ENCODE assay signal across 8 cellular contexts in genomic region chr10:97320480-97321031, GRCh38. TPM values are rescaled to one million over a fixed set of nuclear protein-coding genes. Genes with fewer than 3 reads are reported as not detected.
DNase-seq lines count a peak whose midpoint lies in the region; ATAC-seq and TF ChIP-seq lines count a peak whose summit lies in the region.

No MANE protein-coding gene starts in this region.

- no peaks in the 10 kb centered on the region for H4K20me1 ChIP-seq in IMR-90 (ENCODE audit: insufficient read depth, low read length)

- H3K36me3 ChIP-seq in IMR-90 (ENCODE audit: control insufficient read depth, insufficient read depth, low read length) (no peaks in the 10 kb centered on the region), sigmoid colon (no peaks in the 10 kb centered on the region)

- TF ChIP-seq POLR2A in IMR-90 (IDR thresholded peaks at IDR 0.05; ENCODE audit: low read depth, low read length) (no peak), sigmoid colon (IDR thresholded peaks at IDR 0.05) (no peak)

- peak overlapping the region; percentile 37 to 39; a peak in 2 of 4 replicates for H4K8ac ChIP-seq in IMR-90 (ENCODE audit: low read depth in 2 of 2, low read length in 2 of 2)

- H3K14ac ChIP-seq in IMR-90 (replicated peaks; ENCODE audit: low read depth, low read length) = peak overlapping the region; percentile 55; the same call in 1 of the 2 replicates

- H3K9me3 Mint-ChIP-seq in activated T-cell treated with anti-CD3 and anti-CD28 coated beads, Interleukin-2, amount 50 U/mL, for 72 hours = no peaks in the 10 kb centered on the region

- H3K36me3 Mint-ChIP-seq in activated T-cell treated with anti-CD3 and anti-CD28 coated beads, Interleukin-2, amount 50 U/mL, for 72 hours (ENCODE audit: insufficient read depth in 2 of 2) = no peaks in the 10 kb centered on the region

- H4K5ac ChIP-seq in IMR-90 (ENCODE audit: low read depth, low read length) = no peak overlapping the region

- 13% methylated on average over 10 of the region's 24 CpGs; no CpG with 5 or more reads in 1 of the 2 experiments for WGBS in IMR-90 (ENCODE audit: extremely low coverage in 2 of 2, insufficient read length in 1 of 2), 2 experiments
- 19 to 26% methylated on average over 24 of the region's 24 CpGs for WGBS in sigmoid colon, 2 donors

- H2BK20ac ChIP-seq in IMR-90 (ENCODE audit: low read depth, low read length) = no peak overlapping the region

- peaks cover 7% of the 10 kb centered on the region for H3K27me3 Mint-ChIP-seq in activated T-cell treated with anti-CD3 and anti-CD28 coated beads, Interleukin-2, amount 50 U/mL, for 72 hours (ENCODE audit: low read depth)

- H2BK120ac ChIP-seq in IMR-90 (ENCODE audit: low read depth, low read length) = no peak overlapping the region

- no peak overlapping the region for H2AK5ac ChIP-seq in IMR-90 (ENCODE audit: low read depth, low read length)

- peak overlapping the region; percentile 43; the same call in 1 of the 2 replicates for H3K9ac ChIP-seq in IMR-90 (ENCODE audit: low read depth, low read length)

- CTCF ChIA-PET in IMR-90 (lab: Yijun Ruan, JAX) = interaction anchor here (1.1 to 1.9 kb wide), 2 partner anchors 13 to 48 kb away, joined by 6 to 8 read pairs; no protein-coding TSS in a partner anchor

- H2AK9ac ChIP-seq in IMR-90 (replicated peaks; ENCODE audit: low read depth, low read length, poor library complexity) = peak overlapping the region; percentile 17

- no peaks in the 10 kb centered on the region for H3K9me3 ChIP-seq in IMR-90 (ENCODE audit: control insufficient read depth, insufficient read depth, low read length)
- no peaks in the 10 kb centered on the region for H3K9me3 ChIP-seq in sigmoid colon

- H3K4me2 ChIP-seq in IMR-90 (ENCODE audit: low read depth, low read length) = peak overlapping the region; percentile 77

- no peaks in the 10 kb centered on the region for H3K27me3 ChIP-seq in IMR-90 (ENCODE audit: control insufficient read depth, insufficient read depth, low read length)
- H3K27me3 ChIP-seq in sigmoid colon = no peaks in the 10 kb centered on the region

- ATAC-seq in IMR-90 (ENCODE audit: low read depth) (no peak), Right ventricle myocardium superior (ENCODE audit: poor library complexity) (no peak), GM21825 (IDR thresholded peaks at IDR 0.05; ENCODE audit: unreplicated experiment) (no peak)
- peak; percentile 19 to 20 for ATAC-seq in activated T-cell treated with anti-CD3 and anti-CD28 coated beads, Interleukin-2, amount 50 U/mL, for 72 hours (replicated peaks in 1 of 2)

- TF ChIP-seq CTCF in IMR-90 (conservative IDR thresholded peaks at IDR 0.05; ENCODE audit: low read depth, low read length) = no peak
- TF ChIP-seq CTCF in sigmoid colon (IDR thresholded peaks at IDR 0.05) = no peak

- dilution Hi-C loops in IMR-90 (cut with HindIII; ENCODE audit: low sequenced_read_pairs, unreplicated experiment) = no loop called here

- in situ Hi-C loops in IMR-90 (cut with MboI; ENCODE audit: low sequenced_read_pairs) = no loop called here

- no peak overlapping the region for H2BK15ac ChIP-seq in IMR-90 (ENCODE audit: low read depth, low read length)

- H4K91ac ChIP-seq in IMR-90 (ENCODE audit: insufficient read depth, low read depth, low read length) = no peak overlapping the region

- H3K4me3 ChIP-seq in IMR-90 (ENCODE audit: insufficient read depth, low read depth, low read length) (no peak overlapping the region), sigmoid colon (peak overlapping the region; percentile 42 to 97 (median 82))

- TF ChIP-seq EP300 in sigmoid colon (IDR thresholded peaks at IDR 0.05) = no peak

- BruUV-seq in IMR-90 (replicated peaks; lab: Mats Ljungman, UMichigan) = no TSS peak

- no peak overlapping the region for H3K18ac ChIP-seq in IMR-90 (ENCODE audit: low read depth, low read length)

- H3K4me1 Mint-ChIP-seq in activated T-cell treated with anti-CD3 and anti-CD28 coated beads, Interleukin-2, amount 50 U/mL, for 72 hours (ENCODE audit: low read depth) = peaks cover 30% of the 10 kb centered on the region

- H3K23ac ChIP-seq in IMR-90 (ENCODE audit: low read depth, low read length) = peak overlapping the region; percentile 82

- peaks cover 7% of the 10 kb centered on the region in 2 experiments; a peak in 2 of 4 replicates for H3K79me1 ChIP-seq in IMR-90 (ENCODE audit: low read depth in 1 of 2, low read length in 2 of 2)

- intact Hi-C loops in IMR-90 (cut with micrococcal nuclease) = no loop called here
- intact Hi-C loops in Right ventricle myocardium superior (cut with DNase I) = no loop called here
- intact Hi-C loops in sigmoid colon (cut with DNase I) = no loop called here

- H3K56ac ChIP-seq in IMR-90 (ENCODE audit: extremely low read depth, insufficient read depth, low read length) = no peak overlapping the region; the same call in 1 of the 2 replicates

- POLR2A ChIA-PET in IMR-90 (lab: Charles Lee; ENCODE audit: unreplicated experiment) = no interaction called here

- no peaks in the 10 kb centered on the region for H3K9me1 ChIP-seq in IMR-90 (ENCODE audit: insufficient read depth, low read length)

- H2BK5ac ChIP-seq in IMR-90 (ENCODE audit: low read depth, low read length, poor library complexity, severe bottlenecking) = no peak overlapping the region

- H3K27ac Mint-ChIP-seq in activated T-cell treated with anti-CD3 and anti-CD28 coated beads, Interleukin-2, amount 50 U/mL, for 72 hours = no peak overlapping the region

- TF ChIP-seq RAD21 in IMR-90 (IDR thresholded peaks at IDR 0.05; ENCODE audit: low read length) = no peak

- H3K4me1 ChIP-seq in IMR-90 (ENCODE audit: control insufficient read depth, insufficient read depth, low read length) (peaks cover 8% of the 10 kb centered on the region; the same call in 1 of the 2 replicates), sigmoid colon (peaks cover 0 to 33% (median 20%) of the 10 kb centered on the region in 4 donors)

- H3K27ac ChIP-seq in IMR-90 (ENCODE audit: insufficient read depth, low read length) (no peak overlapping the region), sigmoid colon (peak overlapping the region; percentile 90 to 97 (median 92))

- H3K4ac ChIP-seq in IMR-90 (ENCODE audit: low read depth, low read length) = no peak overlapping the region

- H3K4me3 Mint-ChIP-seq in activated T-cell treated with anti-CD3 and anti-CD28 coated beads, Interleukin-2, amount 50 U/mL, for 72 hours = peak overlapping the region; percentile 93 to 95

- DNase-seq in IMR-90 = no peak
- DNase-seq in activated T-cell treated with anti-CD3 and anti-CD28 coated beads, Interleukin-2, amount 50 U/mL, for 72 hours = peak; percentile 38 to 40
- DNase-seq in Right ventricle myocardium superior = peak; percentile 54
- DNase-seq in sigmoid colon = no peak
- DNase-seq in mesenteric fat pad (ENCODE audit: low spot score) = no peak
- DNase-seq in NCI-H1930 (lab: John Stamatoyannopoulos, UW) = no peak
- DNase-seq in central memory CD4-positive, alpha-beta T cell = no peak

- peak overlapping the region; percentile 99 for H2AFZ ChIP-seq in IMR-90 (replicated peaks; ENCODE audit: low read length, poor library complexity)

TF ChIP-seq in IMR-90, 13 proteins besides CTCF, POLR2A, EP300 and RAD21:
- TF ChIP-seq USF2 (IDR thresholded peaks at IDR 0.05; ENCODE audit: low read depth, low read length) (no peak), BHLHE40 (IDR thresholded peaks at IDR 0.05; ENCODE audit: low read depth, low read length) (no peak), SMC3 (IDR thresholded peaks at IDR 0.05; ENCODE audit: low read depth, low read length) (no peak), MAFK (IDR thresholded peaks at IDR 0.05; ENCODE audit: low read depth, low read length) (no peak), MAZ (IDR thresholded peaks at IDR 0.05; ENCODE audit: borderline replicate concordance, low read depth, low read length) (no peak), NFE2L2 (IDR thresholded peaks at IDR 0.05; ENCODE audit: low read depth, low read length) (no peak), RFX5 (IDR thresholded peaks at IDR 0.05; ENCODE audit: low read depth, low read length) (no peak)
TF ChIP-seq in IMR-90: peak in this region for 0.

RNA-seq across cellular contexts. Expression of gene FRAT1, which starts 1.5 kb away (rescaled TPM):
- total RNA-seq in IMR-90 (2012; rRNA removed) (0.54 and 0.83 TPM in 2 replicates), Right ventricle myocardium superior (5.3 TPM), sigmoid colon (1 to 10 TPM; 4.1 to 7.1 (median 5.1) TPM), mesenteric fat pad (8.2 TPM)
- polyA plus RNA-seq in IMR-90 (2012; rRNA removed) (0.89 and 0.92 TPM in 2 replicates), sigmoid colon (1 to 10 TPM; 2.8 to 5.0 (median 3.0) TPM)
- 0.91 and 1.3 TPM in 2 replicates for polyA plus RNA-seq in IMR-90 (2012; cell fraction: cytosol; rRNA removed)
- 0.55 and 0.64 TPM in 2 replicates for polyA plus RNA-seq in IMR-90 (2012; cell fraction: nucleus; rRNA removed; ENCODE audit: low replicate concordance)
- 1 to 10 TPM; 3.2 to 4.5 TPM for total RNA-seq in activated T-cell treated with anti-CD3 and anti-CD28 coated beads, Interleukin-2, amount 50 U/mL, for 72 hours

RNA-seq across cellular contexts. Expression of gene FRAT2, which starts 14.0 kb away (rescaled TPM):
- total RNA-seq in IMR-90 (2012; rRNA removed) = 2.5 and 2.8 TPM in 2 replicates
- polyA plus RNA-seq in IMR-90 (2012; rRNA removed) = 1.8 and 2.0 TPM in 2 replicates
- polyA plus RNA-seq in IMR-90 (2012; cell fraction: cytosol; rRNA removed) = 1.6 TPM in 2 replicates
- 1.3 and 1.4 TPM in 2 replicates for polyA plus RNA-seq in IMR-90 (2012; cell fraction: nucleus; rRNA removed; ENCODE audit: low replicate concordance)
- total RNA-seq in activated T-cell treated with anti-CD3 and anti-CD28 coated beads, Interleukin-2, amount 50 U/mL, for 72 hours = 1 to 10 TPM; 7.2 to 7.8 TPM
- total RNA-seq in Right ventricle myocardium superior = 8.4 TPM
- total RNA-seq in sigmoid colon = 10 to 100 TPM; 11.9 to 18.9 (median 15.7) TPM
- polyA plus RNA-seq in sigmoid colon = 10 to 100 TPM; 23.4 to 31.0 (median 24.6) TPM
- 8.4 TPM for total RNA-seq in mesenteric fat pad

RNA-seq across cellular contexts. Expression of gene ARHGAP19, which starts 28.1 kb away (rescaled TPM):
- 7.0 and 12.8 TPM in 2 replicates for total RNA-seq in IMR-90 (2012; rRNA removed)
- polyA plus RNA-seq in IMR-90 (2012; rRNA removed) = 5.5 and 6.3 TPM in 2 replicates
- 1.2 and 2.2 TPM in 2 replicates for polyA plus RNA-seq in IMR-90 (2012; cell fraction: cytosol; rRNA removed)
- 2.3 and 9.4 TPM in 2 replicates for polyA plus RNA-seq in IMR-90 (2012; cell fraction: nucleus; rRNA removed; ENCODE audit: low replicate concordance)
- 10 to 100 TPM; 62.2 to 75.3 TPM for total RNA-seq in activated T-cell treated with anti-CD3 and anti-CD28 coated beads, Interleukin-2, amount 50 U/mL, for 72 hours
- total RNA-seq in Right ventricle myocardium superior = 5.9 TPM
- total RNA-seq in sigmoid colon = 1 to 10 TPM; 4.2 to 9.1 (median 7.3) TPM
- polyA plus RNA-seq in sigmoid colon = 1 to 10 TPM; 3.0 to 6.0 (median 4.8) TPM
- 7.9 TPM for total RNA-seq in mesenteric fat pad

Comparison
In these comparisons a context has a peak if more than half of its experiments do, and no peak if none do; other contexts are left out.
1. ATAC-seq: peak in activated T-cell treated with anti-CD3 and anti-CD28 coated beads, Interleukin-2, amount 50 U/mL, for 72 hours (2 of 2); none in IMR-90 (single experiment), Right ventricle myocardium superior (single experiment) and GM21825 (single experiment).
2. DNase-seq: peak in activated T-cell treated with anti-CD3 and anti-CD28 coated beads, Interleukin-2, amount 50 U/mL, for 72 hours (2 of 2) and Right ventricle myocardium superior (single experiment); none in IMR-90 (single experiment), sigmoid colon (single experiment), mesenteric fat pad (single experiment), NCI-H1930 (0 of 2) and central memory CD4-positive, alpha-beta T cell (single experiment).